8 cellular contexts compared by ENCODE assay signal in genomic region chr1:110630770-110631663, GRCh38. TPM values are rescaled to one million over a fixed set of nuclear protein-coding genes. Genes with fewer than 3 reads are reported as not detected.
DNase-seq lines count a peak whose midpoint lies in the region; ATAC-seq and TF ChIP-seq lines count a peak whose summit lies in the region.

No MANE protein-coding gene starts in this region.

- H3K4me1 Mint-ChIP-seq in activated T-cell treated with anti-CD3 and anti-CD28 coated beads, Interleukin-2, amount 50 U/mL, for 4 hours (ENCODE audit: low read depth) = peaks cover 22% of the 10 kb centered on the region

- H2AFZ ChIP-seq in PC-9 = no peak overlapping the region

- ATAC-seq in GM21717 (IDR thresholded peaks at IDR 0.05; ENCODE audit: unreplicated experiment) (peak; percentile 45), omental fat pad (ENCODE audit: low FRiP score) (peak; percentile 84)
- peak; percentile 67 to 69 for ATAC-seq in activated T-cell treated with anti-CD3 and anti-CD28 coated beads, Interleukin-2, amount 50 U/mL, for 4 hours

- in situ Hi-C loops in KBM-7 (cut with MboI; ENCODE audit: low pct_unique_long_range_greater_than_20kb, low sequenced_read_pairs) = no loop called here

- no peaks in the 10 kb centered on the region for H4K20me1 ChIP-seq in PC-9 (ENCODE audit: insufficient read depth)

- H3K9me3 ChIP-seq in PC-9 (ENCODE audit: insufficient read depth, low read depth) = no peaks in the 10 kb centered on the region
- H3K9me3 ChIP-seq in tibial nerve = no peaks in the 10 kb centered on the region

- TF ChIP-seq POLR2A in tibial nerve (IDR thresholded peaks at IDR 0.05) = no peak

- H3K27ac ChIP-seq in PC-9 (no peak overlapping the region), tibial nerve (no peak overlapping the region)

- intact Hi-C loops in PC-9 (cut with micrococcal nuclease; ENCODE audit: unreplicated experiment) = loop anchor here (1.0 to 5.0 kb wide), 2 partner anchors 135 to 151 kb away; no protein-coding TSS in a partner anchor

- BruUV-seq in PC-9 (replicated peaks; lab: Mats Ljungman, UMichigan) = no TSS peak

- H3K9me2 ChIP-seq in PC-9 (ENCODE audit: insufficient read depth) = no peaks in the 10 kb centered on the region

- H3K27me3 Mint-ChIP-seq in activated T-cell treated with anti-CD3 and anti-CD28 coated beads, Interleukin-2, amount 50 U/mL, for 4 hours (ENCODE audit: low read depth) = no peaks in the 10 kb centered on the region

- TF ChIP-seq CTCF in PC-9 (conservative IDR thresholded peaks at IDR 0.05) = peak; percentile 89
- TF ChIP-seq CTCF in omental fat pad (IDR thresholded peaks at IDR 0.05) = peak in 1 of 3 donors; percentile 63
- TF ChIP-seq CTCF in tibial nerve (IDR thresholded peaks at IDR 0.05) = peak; percentile 64 to 78 (median 76)

- POLR2A ChIA-PET in PC-9 (lab: Charles Lee; ENCODE audit: unreplicated experiment) = no interaction called here

- CTCF ChIA-PET in PC-9 (lab: Charles Lee) = interaction anchor here (0.6 kb wide), 1 partner anchor 152 kb away, joined by 3 read pairs; no protein-coding TSS in a partner anchor

- no peaks in the 10 kb centered on the region for H3K79me2 ChIP-seq in PC-9 (ENCODE audit: low read depth)

- H3K36me3 ChIP-seq in PC-9 (ENCODE audit: low read depth) (no peaks in the 10 kb centered on the region), tibial nerve (no peaks in the 10 kb centered on the region)

- no peak overlapping the region for H3K4me2 ChIP-seq in PC-9

- no peak for TF ChIP-seq EP300 in tibial nerve (IDR thresholded peaks at IDR 0.05)

- DNase-seq in Daoy (ENCODE audit: low read depth) (peak; percentile 89), KBM-7 (peak; percentile 60), PC-9 (peak; percentile 58 to 63), fibroblast of peridontal ligament (ENCODE audit: extremely low read depth) (peak; percentile 27), omental fat pad (ENCODE audit: low spot score) (peak; percentile 70), tibial nerve (ENCODE audit: low spot score in 2 of 2) (peak in 1 of 2 donors; percentile 52)
- peak; percentile 82 for DNase-seq in activated T-cell treated with anti-CD3 and anti-CD28 coated beads, Interleukin-2, amount 50 U/mL, for 4 hours

- WGBS in tibial nerve, 2 donors = 40% methylated on average over 13 of the region's 13 CpGs

- H3K4me1 ChIP-seq in PC-9 (replicated peaks; ENCODE audit: insufficient read depth) (no peaks in the 10 kb centered on the region), tibial nerve (peaks cover 0 to 24% (median 7%) of the 10 kb centered on the region in 4 donors)

- peaks cover 4% of the 10 kb centered on the region for H3K36me3 Mint-ChIP-seq in activated T-cell treated with anti-CD3 and anti-CD28 coated beads, Interleukin-2, amount 50 U/mL, for 4 hours (ENCODE audit: insufficient read depth)

- no peaks in the 10 kb centered on the region for H3K27me3 ChIP-seq in PC-9 (ENCODE audit: insufficient read depth, low read depth)
- H3K27me3 ChIP-seq in tibial nerve = no peaks in the 10 kb centered on the region

- H3F3A ChIP-seq in PC-9 (ENCODE audit: insufficient read depth, low read depth) = no peaks in the 10 kb centered on the region

- no peaks in the 10 kb centered on the region for H3K9me3 Mint-ChIP-seq in activated T-cell treated with anti-CD3 and anti-CD28 coated beads, Interleukin-2, amount 50 U/mL, for 4 hours

- no peak overlapping the region for H3K4me3 Mint-ChIP-seq in activated T-cell treated with anti-CD3 and anti-CD28 coated beads, Interleukin-2, amount 50 U/mL, for 4 hours

- H3K4me3 ChIP-seq in PC-9 = no peak overlapping the region
- no peak overlapping the region for H3K4me3 ChIP-seq in tibial nerve

RNA-seq across cellular contexts. Expression of gene KCNA2, which starts 24.9 kb away (rescaled TPM):
- 0.15 and 0.17 TPM in 2 replicates for total RNA-seq in Daoy (2014; rRNA removed; shearing (Covaris generic))
- total RNA-seq in PC-9 (2021) (not detected in 2 replicates), omental fat pad (10 to 100 TPM in 1 of 4 donors, 1 to 10 TPM in 3; 1.9 to 29.8 (median 3.1) TPM), tibial nerve (10 to 100 TPM; 10.2 to 22.0 (median 16.5) TPM)
- total RNA-seq in activated T-cell treated with anti-CD3 and anti-CD28 coated beads, Interleukin-2, amount 50 U/mL, for 4 hours = under 1 TPM; 0.19 to 0.25 (median 0.24) TPM

RNA-seq across cellular contexts. Expression of gene KCNA3, which starts 43.7 kb away (rescaled TPM):
- 0.12 and 0.29 TPM in 2 replicates for total RNA-seq in Daoy (2014; rRNA removed; shearing (Covaris generic))
- total RNA-seq in PC-9 (2021) (not detected in 2 replicates), omental fat pad (1 to 10 TPM; 1.2 to 5.3 (median 3.3) TPM), tibial nerve (1 to 10 TPM in 2 of 4 donors, under 1 TPM in 2; 0.30 to 3.9 (median 1.2) TPM)
- 10 to 100 TPM; 23.8 to 32.3 (median 27.4) TPM for total RNA-seq in activated T-cell treated with anti-CD3 and anti-CD28 coated beads, Interleukin-2, amount 50 U/mL, for 4 hours
